ENCODE assay signal across 26 cellular contexts in genomic region chr3:120332646-120333045, GRCh38. TPM values are rescaled to one million over a fixed set of nuclear protein-coding genes. Genes with fewer than 3 reads are reported as not detected.
"Had no signal": no experiment of that assay in that cellular context is flagged by ENCODE, and none has a peak within 500 bp of the region (broad histone marks: within the 10 kb centered on the region; RNA-seq: fewer than 3 reads in every experiment).

No MANE protein-coding gene starts in this region.

- H3K27me3 ChIP-seq: stomach, suprapubic skin, testis, tibial artery, tibial nerve, transverse colon, upper lobe of left lung, upper lobe of right lung, uterus, vagina had no signal

- DNase-seq: stimulated activated CD4-positive, alpha-beta T cell treated with anti-CD3 and anti-CD28 coated beads, Interleukin-2, amount 100 ng/mL, for 48 hours; stimulated activated CD4-positive, alpha-beta T cell treated with anti-CD3 and anti-CD28 coated beads, Interleukin-4, amount 100 ng/mL, for 1 hour; stimulated activated CD4-positive, alpha-beta T cell treated with anti-CD3 and anti-CD28 coated beads, Interleukin-4, amount 100 ng/mL, for 24 hours; stimulated activated CD4-positive, alpha-beta T cell treated with anti-CD3 and anti-CD28 coated beads, Interleukin-4, amount 100 ng/mL, for 4 hours; stimulated activated CD8-positive, alpha-beta memory T cell treated with anti-CD3 and anti-CD28 coated beads, Interleukin-4, amount 100 ng/mL, for 48 hours; stimulated activated naive B cell treated with anti-CD40 and anti-IgM and Interleukin-4, amounts not matched to agents 10 μg/mL and 1 μg/mL and 100 μg/mL, for 72 hours; stimulated activated naive CD4-positive, alpha-beta T cell; stimulated activated naive CD4-positive, alpha-beta T cell treated with Interleukin-2 at 50 U/mL for 16 hours; stimulated activated naive CD8-positive, alpha-beta T cell treated with anti-CD3 and anti-CD28 coated beads, Interleukin-15, amount 100 ng/mL, for 72 hours; stimulated activated naive CD8-positive, alpha-beta T cell treated with anti-CD3 and anti-CD28 coated beads, Interleukin-15, Interleukin-2, amounts not matched to agents 100 U/mL and 50 U/mL, for 24 hours; stomach; substantia nigra; testis; tibial artery; transverse colon; trophoblast cell; upper lobe of left lung; upper lobe of right lung; uterus had no signal

- FAIRE-seq: urothelium cell line had no signal

- H3K27ac ChIP-seq: stomach, suprapubic skin, testis, thoracic aorta, tibial artery, tibial nerve, transverse colon, upper lobe of left lung, upper lobe of right lung, uterus, vagina had no signal

- H3K9me3 ChIP-seq: stomach, suprapubic skin, testis, thoracic aorta, tibial artery, transverse colon, upper lobe of left lung, upper lobe of right lung, uterus, vagina had no signal

- H3K36me3 ChIP-seq: uterus had no signal

- H3K4me3 ChIP-seq: stomach, suprapubic skin, testis, thoracic aorta, tibial artery, tibial nerve, transverse colon, upper lobe of left lung, upper lobe of right lung, uterus, vagina had no signal

- H3K4me1 ChIP-seq: stomach, suprapubic skin, testis, upper lobe of left lung, upper lobe of right lung, uterus, vagina had no signal

- ATAC-seq: stimulated activated effector memory CD8-positive, alpha-beta T cell treated with anti-CD3 and anti-CD28 coated beads, Interleukin-12 subunit alpha, Interleukin-12 subunit beta, amount 100 ng/mL, for 72 hours; stimulated activated memory B cell treated with anti-CD40 and anti-IgM and Interleukin-4, amounts not matched to agents 10 μg/mL and 1 μg/mL and 100 μg/mL, for 72 hours; stimulated activated naive B cell treated with anti-CD40 and anti-IgM and Interleukin-4, amounts not matched to agents 10 μg/mL and 1 μg/mL and 100 μg/mL, for 72 hours; stimulated activated naive CD8-positive, alpha-beta T cell treated with anti-CD3 and anti-CD28 coated beads, Interleukin-15, amount 100 ng/mL, for 72 hours; stimulated activated naive CD8-positive, alpha-beta T cell treated with anti-CD3 and anti-CD28 coated beads, Interleukin-15, Interleukin-2, amounts not matched to agents 100 U/mL and 50 U/mL, for 24 hours; upper lobe of right lung had no signal

RNA-seq across cellular contexts. Expression of gene GPR156, which starts 47.6 kb away (rescaled TPM):
- total RNA-seq: vagina had no signal
